Comparison of ENCODE assay signal across 8 cellular contexts in genomic region chr7:140479062-140479738, GRCh38. TPM values are rescaled to one million over a fixed set of nuclear protein-coding genes. Genes with fewer than 3 reads are reported as not detected.
DNase-seq lines count a peak whose midpoint lies in the region; ATAC-seq and TF ChIP-seq lines count a peak whose summit lies in the region.

MKRN1 (minus strand) TSS chr7:140479505; CDS start chr7:140479344, 161 bp downstream.

- peak within 1 kb of the TSS; percentile 99 for H3K27ac Mint-ChIP-seq in GM23338
- peak within 1 kb of the TSS; percentile 94 for H3K27ac Mint-ChIP-seq in activated T-helper 17 cell treated with anti-CD3 and anti-CD28 coated beads, Interleukin-2, amount 50 U/mL, for 72 hours
- peak within 1 kb of the TSS; percentile 97 to 99 (median 99) for H3K27ac Mint-ChIP-seq in naive thymus-derived CD8-positive, alpha-beta T cell

- peak; percentile 99 for DNase-seq in GM23338 (ENCODE audit: low spot score)
- peak; percentile 91 for DNase-seq in LHCN-M2 (ENCODE audit: low read depth)
- DNase-seq in RPMI8226 = peak; percentile 100
- peak; percentile 90 to 91 for DNase-seq in fibroblast of lung (ENCODE audit: low read depth in 2 of 2)
- peak; percentile 87 to 95 (median 92) for DNase-seq in naive thymus-derived CD8-positive, alpha-beta T cell
- peak; percentile 83 to 92 (median 90) for DNase-seq in stimulated activated naive CD4-positive, alpha-beta T cell (lab: John Stamatoyannopoulos, UW)

- POLR2A ChIA-PET in naive thymus-derived CD8-positive, alpha-beta T cell (lab: Charles Lee) = interaction anchor here (0.6 to 4.3 kb wide), 16 partner anchors 13 to 1376 kb away, joined by 3 to 43 read pairs (median 4); partner anchors contain the start of genes ADCK2, BRAF, DENND11 and KDM7A

- no peaks in the 10 kb centered on the region for H3K9me3 ChIP-seq in DOHH2 (ENCODE audit: control insufficient read depth, insufficient read depth, low read length)
- no peaks in the 10 kb centered on the region for H3K9me3 ChIP-seq in fibroblast of lung (ENCODE audit: control insufficient read depth, insufficient read depth, low read depth, low read length)

- H3F3A ChIP-seq in DOHH2 (ENCODE audit: control insufficient read depth, insufficient read depth) (no peaks in the 10 kb centered on the region), GM23338 (replicated peaks; ENCODE audit: low read depth) (peaks cover 7% of the 10 kb centered on the region)

- peak within 1 kb of the TSS; percentile 100 for H3K4me3 Mint-ChIP-seq in GM23338
- H3K4me3 Mint-ChIP-seq in activated T-helper 17 cell treated with anti-CD3 and anti-CD28 coated beads, Interleukin-2, amount 50 U/mL, for 72 hours = peak within 1 kb of the TSS; percentile 96
- peak within 1 kb of the TSS; percentile 94 to 100 (median 99) for H3K4me3 Mint-ChIP-seq in naive thymus-derived CD8-positive, alpha-beta T cell

- TF ChIP-seq CTCF in DOHH2 (IDR thresholded peaks at IDR 0.05; ENCODE audit: low read depth, low read length, poor library complexity, severe bottlenecking) (no peak), GM23338 (conservative IDR thresholded peaks at IDR 0.05; ENCODE audit: low read depth in 2 of 2) (no peak), fibroblast of lung (conservative IDR thresholded peaks at IDR 0.05 in 1 of 2, IDR thresholded peaks at IDR 0.05 in 1 of 2; ENCODE audit: low read depth in 1 of 2, low read length in 2 of 2) (no peak)

- peaks cover 21% of the 10 kb centered on the region for H4K20me1 ChIP-seq in DOHH2 (ENCODE audit: control insufficient read depth, insufficient read depth, low read depth, low read length)
- H4K20me1 ChIP-seq in GM23338 (replicated peaks; ENCODE audit: insufficient read depth) = 0 out of 2 replicates have a peak, but pooled peaks cover 3% of the 10 kb centered on the region
- no peaks in the 10 kb centered on the region for H4K20me1 ChIP-seq in fibroblast of lung (ENCODE audit: control insufficient read depth, extremely low read depth, insufficient read depth, low read length)

- H3K9me2 ChIP-seq in DOHH2 (replicated peaks; ENCODE audit: control insufficient read depth, low read length) (no peaks in the 10 kb centered on the region), GM23338 (ENCODE audit: insufficient read depth) (no peaks in the 10 kb centered on the region)

- H3K9ac ChIP-seq in fibroblast of lung (ENCODE audit: insufficient read depth, low read length) = peak within 1 kb of the TSS; percentile 76

- no peaks in the 10 kb centered on the region for H3K27me3 ChIP-seq in DOHH2 (ENCODE audit: control insufficient read depth, low read length)
- H3K27me3 ChIP-seq in GM23338 (ENCODE audit: insufficient read depth) = no peaks in the 10 kb centered on the region
- H3K27me3 ChIP-seq in fibroblast of lung (ENCODE audit: control insufficient read depth, insufficient read depth, low read length) = no peaks in the 10 kb centered on the region

- H3K79me2 ChIP-seq in DOHH2 (ENCODE audit: control insufficient read depth, low read length) (peaks cover 51% of the 10 kb centered on the region), GM23338 (replicated peaks; ENCODE audit: insufficient read depth) (peaks cover 45% of the 10 kb centered on the region), fibroblast of lung (ENCODE audit: control insufficient read depth, insufficient read depth, low read length) (peaks cover 43% of the 10 kb centered on the region)

- H3K36me3 ChIP-seq in DOHH2 (ENCODE audit: control insufficient read depth, low read length) = peaks cover 12% of the 10 kb centered on the region
- H3K36me3 ChIP-seq in GM23338 (ENCODE audit: insufficient read depth) = no peaks in the 10 kb centered on the region
- H3K36me3 ChIP-seq in fibroblast of lung (ENCODE audit: control insufficient read depth, insufficient read depth, low read length) = no peaks in the 10 kb centered on the region

- peaks cover 6% of the 10 kb centered on the region; the same call in 1 of the 3 replicates for H3K36me3 Mint-ChIP-seq in GM23338 (ENCODE audit: low read depth)
- peaks cover 24% of the 10 kb centered on the region for H3K36me3 Mint-ChIP-seq in activated T-helper 17 cell treated with anti-CD3 and anti-CD28 coated beads, Interleukin-2, amount 50 U/mL, for 72 hours (ENCODE audit: low read depth)
- peaks cover 0 to 2% (median 0%) of the 10 kb centered on the region in 3 donors for H3K36me3 Mint-ChIP-seq in naive thymus-derived CD8-positive, alpha-beta T cell

- H3K27me3 Mint-ChIP-seq in GM23338 (ENCODE audit: insufficient read depth, low read depth, poor library complexity) = peaks cover 11% of the 10 kb centered on the region
- no peaks in the 10 kb centered on the region for H3K27me3 Mint-ChIP-seq in activated T-helper 17 cell treated with anti-CD3 and anti-CD28 coated beads, Interleukin-2, amount 50 U/mL, for 72 hours
- no peaks in the 10 kb centered on the region for H3K27me3 Mint-ChIP-seq in naive thymus-derived CD8-positive, alpha-beta T cell

- H3K4me1 Mint-ChIP-seq in GM23338 = peaks cover 36% of the 10 kb centered on the region
- H3K4me1 Mint-ChIP-seq in activated T-helper 17 cell treated with anti-CD3 and anti-CD28 coated beads, Interleukin-2, amount 50 U/mL, for 72 hours = peaks cover 17% of the 10 kb centered on the region
- H3K4me1 Mint-ChIP-seq in naive thymus-derived CD8-positive, alpha-beta T cell = peaks cover 17 to 30% (median 28%) of the 10 kb centered on the region in 4 donors

- H3K4me3 ChIP-seq in DOHH2 (ENCODE audit: low read length) = peak within 1 kb of the TSS; percentile 90
- H3K4me3 ChIP-seq in GM23338 = peak within 1 kb of the TSS; percentile 95
- peak within 1 kb of the TSS; percentile 73 to 90 (median 88) for H3K4me3 ChIP-seq in fibroblast of lung (replicated peaks in 1 of 4; ENCODE audit: control extremely low read depth in 1 of 4, insufficient read depth in 1 of 4, low read depth in 3 of 4, low read length in 4 of 4)

- H3K9me3 Mint-ChIP-seq in GM23338 = no peaks in the 10 kb centered on the region; the same call in 2 of the 3 replicates
- H3K9me3 Mint-ChIP-seq in activated T-helper 17 cell treated with anti-CD3 and anti-CD28 coated beads, Interleukin-2, amount 50 U/mL, for 72 hours = no peaks in the 10 kb centered on the region
- no peaks in the 10 kb centered on the region for H3K9me3 Mint-ChIP-seq in naive thymus-derived CD8-positive, alpha-beta T cell

- peak within 1 kb of the TSS; percentile 82 for H3K4me2 ChIP-seq in DOHH2 (ENCODE audit: low read length)
- H3K4me2 ChIP-seq in GM23338 = peak within 1 kb of the TSS; percentile 85
- H3K4me2 ChIP-seq in fibroblast of lung (ENCODE audit: extremely low read depth, insufficient read depth, low read length) = peak within 1 kb of the TSS; percentile 96

- peaks cover 29% of the 10 kb centered on the region for H3K4me1 ChIP-seq in DOHH2 (ENCODE audit: control insufficient read depth, low read length)
- H3K4me1 ChIP-seq in GM23338 (ENCODE audit: insufficient read depth) = peaks cover 23% of the 10 kb centered on the region
- peaks cover 2% of the 10 kb centered on the region for H3K4me1 ChIP-seq in fibroblast of lung (ENCODE audit: control insufficient read depth, extremely low read depth, insufficient read depth, low read length)

- H3K27ac ChIP-seq in DOHH2 (ENCODE audit: low read depth, low read length) (peak within 1 kb of the TSS; percentile 75), GM23338 (ENCODE audit: low read depth) (peak within 1 kb of the TSS; percentile 98), fibroblast of lung (ENCODE audit: insufficient read depth, low read length) (peak within 1 kb of the TSS; percentile 76)

- H2AFZ ChIP-seq in GM23338 (peak within 1 kb of the TSS; percentile 86), fibroblast of lung (ENCODE audit: low read length) (peak within 1 kb of the TSS; percentile 88)

- peak; percentile 91 for ATAC-seq in GM23338
- peak; percentile 94 for ATAC-seq in activated T-helper 17 cell treated with anti-CD3 and anti-CD28 coated beads, Interleukin-2, amount 50 U/mL, for 72 hours (replicated peaks)
- ATAC-seq in naive thymus-derived CD8-positive, alpha-beta T cell = peak; percentile 85 to 86

TF ChIP-seq in GM23338, 12 proteins besides CTCF, POLR2A, EP300 and RAD21 (continues in another document):
- TF ChIP-seq STAT1 (IDR thresholded peaks at IDR 0.05; ENCODE audit: unreplicated experiment) (no peak), NANOG (IDR thresholded peaks at IDR 0.05; ENCODE audit: borderline replicate concordance) (no peak), EZH2 (IDR thresholded peaks at IDR 0.05; ENCODE audit: low read depth, unreplicated experiment) (no peak), JUNB (IDR thresholded peaks at IDR 0.05; ENCODE audit: unreplicated experiment) (no peak)
- TF ChIP-seq, protein P1, sequence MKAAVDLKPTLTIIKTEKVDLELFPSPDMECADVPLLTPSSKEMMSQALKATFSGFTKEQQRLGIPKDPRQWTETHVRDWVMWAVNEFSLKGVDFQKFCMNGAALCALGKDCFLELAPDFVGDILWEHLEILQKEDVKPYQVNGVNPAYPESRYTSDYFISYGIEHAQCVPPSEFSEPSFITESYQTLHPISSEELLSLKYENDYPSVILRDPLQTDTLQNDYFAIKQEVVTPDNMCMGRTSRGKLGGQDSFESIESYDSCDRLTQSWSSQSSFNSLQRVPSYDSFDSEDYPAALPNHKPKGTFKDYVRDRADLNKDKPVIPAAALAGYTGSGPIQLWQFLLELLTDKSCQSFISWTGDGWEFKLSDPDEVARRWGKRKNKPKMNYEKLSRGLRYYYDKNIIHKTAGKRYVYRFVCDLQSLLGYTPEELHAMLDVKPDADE (IDR thresholded peaks at IDR 0.05) = peak; percentile 76

RNA-seq across cellular contexts. Expression of gene MKRN1, which starts in this region (rescaled TPM):
- total RNA-seq in GM23338 (2014; rRNA removed; shearing (Covaris generic)) = 86.8 and 102 TPM in 2 replicates
- 63.5 and 65.0 TPM in 2 replicates for polyA plus RNA-seq in GM23338 (2016; fragmentation: Nextera tagmentation; extraction: Ambion mirVana)
- total RNA-seq in LHCN-M2 (2014; rRNA removed) = 52.1 and 56.4 TPM in 2 replicates
- 53.5 TPM for polyA plus RNA-seq in LHCN-M2 (2012)
- total RNA-seq in activated T-helper 17 cell treated with anti-CD3 and anti-CD28 coated beads, Interleukin-2, amount 50 U/mL, for 72 hours = 10 to 100 TPM; 77.6 to 81.5 TPM
- 74.0 and 81.9 TPM in 2 replicates for total RNA-seq in fibroblast of lung
- 52.6 and 63.5 TPM in 2 replicates for polyA plus RNA-seq in fibroblast of lung
- 58.1 and 65.6 TPM in 2 replicates for polyA plus RNA-seq in fibroblast of lung (2012)
- 34.2 and 51.1 TPM in 2 replicates for polyA minus RNA-seq in fibroblast of lung (ENCODE audit: low replicate concordance)
- total RNA-seq in naive thymus-derived CD8-positive, alpha-beta T cell = 100 to 1,000 TPM; 142 to 143 TPM
- polyA plus RNA-seq in naive thymus-derived CD8-positive, alpha-beta T cell = 100 to 1,000 TPM in 2 of 3 donors, 10 to 100 TPM in 1; 92.6 to 141 (median 109) TPM

Comparison
In these comparisons a context has a peak if more than half of its experiments do, and no peak if none do; other contexts are left out.
1. Peak in every context shown above with its lines: DNase-seq, ATAC-seq, H3K4me3 ChIP-seq and H3K27ac ChIP-seq.